In genomic region chr18:272650-273049, GRCh38 we compare ENCODE assay signal across 2 cellular contexts.
TF ChIP-seq lines count a peak whose summit lies in the region.

No MANE protein-coding gene starts in this region.

TF ChIP-seq in GM23338, 12 proteins besides CTCF, POLR2A, EP300 and RAD21 (continued from another document):
- TF ChIP-seq ZNF114 (CRISPR knock-in tag; IDR thresholded peaks at IDR 0.05) (no peak), EZH2 (IDR thresholded peaks at IDR 0.05; ENCODE audit: low read depth, unreplicated experiment) (no peak), ZNF462 (CRISPR knock-in tag; IDR thresholded peaks at IDR 0.05) (no peak), ETS1 (IDR thresholded peaks at IDR 0.05) (no peak), ZNF331 (CRISPR knock-in tag; IDR thresholded peaks at IDR 0.05; ENCODE audit: low read depth) (no peak), POLR2AphosphoS5 (IDR thresholded peaks at IDR 0.05; ENCODE audit: low read depth) (no peak), CREB1 (CRISPR knock-in tag; IDR thresholded peaks at IDR 0.05; ENCODE audit: low read depth) (no peak), REST (IDR thresholded peaks at IDR 0.05; ENCODE audit: unreplicated experiment) (no peak)

TF ChIP-seq in H1, 55 proteins besides CTCF, POLR2A, EP300 and RAD21 (continued from another document):
- TF ChIP-seq BRCA1 (IDR thresholded peaks at IDR 0.05; ENCODE audit: low read depth, low read length) (no peak), EZH2 (IDR thresholded peaks at IDR 0.05; ENCODE audit: low read depth, low read length, severe bottlenecking) (no peak), GABPA (IDR thresholded peaks at IDR 0.05; ENCODE audit: borderline replicate concordance, insufficient read depth, low read length) (no peak), CBX5 (IDR thresholded peaks at IDR 0.05; ENCODE audit: low read depth, low read length) (no peak), CEBPB (IDR thresholded peaks at IDR 0.05; ENCODE audit: low read depth, low read length) (no peak), POU5F1 (IDR thresholded peaks at IDR 0.05; ENCODE audit: low read depth, low read length) (no peak), JUN (IDR thresholded peaks at IDR 0.05; ENCODE audit: low read depth, low read length) (no peak), PHF8 (conservative IDR thresholded peaks at IDR 0.05; ENCODE audit: low read depth, low read length) (no peak), SP4 (IDR thresholded peaks at IDR 0.05; ENCODE audit: low read length) (no peak), JUND (IDR thresholded peaks at IDR 0.05; ENCODE audit: low read length) (no peak), TCF12 (IDR thresholded peaks at IDR 0.05; ENCODE audit: low read depth, low read length) (no peak), RNF2 (IDR thresholded peaks at IDR 0.05; ENCODE audit: borderline replicate concordance, low read depth, low read length, missing control alignments, poor library complexity, severe bottlenecking) (no peak)
TF ChIP-seq in H1: peak in this region for 0.
